26 cellular contexts compared by ENCODE assay signal in the genomic region with DNA sequence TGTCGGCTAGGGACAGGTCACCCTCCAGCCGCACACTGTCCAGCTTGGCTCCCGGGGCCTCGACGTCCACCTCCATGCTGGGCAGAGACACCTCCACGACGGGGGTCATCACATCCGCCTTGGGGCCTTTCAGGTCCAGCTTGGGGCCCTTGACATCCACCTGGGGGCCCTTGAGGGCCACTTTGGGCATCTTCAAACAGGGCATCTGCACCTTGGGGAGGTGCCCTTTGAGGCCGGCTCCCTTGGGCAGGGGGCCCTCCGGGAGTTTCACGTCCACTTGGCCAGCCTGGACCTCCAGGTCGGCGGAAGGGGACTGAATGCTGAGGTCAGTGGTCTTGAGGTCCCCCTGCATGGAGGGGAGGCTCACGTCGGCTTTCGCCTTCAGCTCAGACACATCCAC. TPM values are rescaled to one million over a fixed set of nuclear protein-coding genes. Genes with fewer than 3 reads are reported as not detected.
"Had no signal": no experiment of that assay in that cellular context is flagged by ENCODE, and none has a peak within 500 bp of the region (broad histone marks: within the 10 kb centered on the region; RNA-seq: fewer than 3 reads in every experiment).

No MANE protein-coding gene starts in this region.

- H3K27ac ChIP-seq: ascending aorta, body of pancreas had no signal

- H3K27ac Mint-ChIP-seq: activated CD4-positive, alpha-beta T cell treated with anti-CD3 and anti-CD28 coated beads for 36 hours; activated CD8-positive, alpha-beta T cell treated with anti-CD3 and anti-CD28 coated beads for 36 hours; activated naive CD4-positive, alpha-beta T cell treated with anti-CD3 and anti-CD28 coated beads, Interleukin-2, amount 50 U/mL, for 72 hours; activated naive CD8-positive, alpha-beta T cell treated with anti-CD3 and anti-CD28 coated beads, Interleukin-2, amount 50 U/mL, for 24 hours; activated T-helper 17 cell treated with anti-CD3 and anti-CD28 coated beads, Interleukin-2, amount 50 U/mL, for 72 hours; T-cell had no signal

- ATAC-seq: activated CD4-positive, alpha-beta T cell treated with anti-CD3 and anti-CD28 coated beads for 36 hours; activated CD8-positive, alpha-beta T cell treated with anti-CD3 and anti-CD28 coated beads for 36 hours; activated naive CD4-positive, alpha-beta T cell treated with anti-CD3 and anti-CD28 coated beads, Interleukin-2, amount 50 U/mL, for 72 hours; activated naive CD8-positive, alpha-beta T cell treated with anti-CD3 and anti-CD28 coated beads, Interleukin-2, amount 50 U/mL, for 24 hours; activated T-helper 17 cell treated with anti-CD3 and anti-CD28 coated beads, Interleukin-2, amount 50 U/mL, for 72 hours; body of pancreas; PC-3; T-cell had no signal

- H3K9me3 Mint-ChIP-seq: activated CD8-positive, alpha-beta T cell treated with anti-CD3 and anti-CD28 coated beads for 36 hours; activated naive CD4-positive, alpha-beta T cell treated with anti-CD3 and anti-CD28 coated beads, Interleukin-2, amount 50 U/mL, for 72 hours; activated naive CD8-positive, alpha-beta T cell treated with anti-CD3 and anti-CD28 coated beads, Interleukin-2, amount 50 U/mL, for 24 hours; activated T-helper 17 cell treated with anti-CD3 and anti-CD28 coated beads, Interleukin-2, amount 50 U/mL, for 72 hours; T-cell had no signal

- DNase-seq: activated CD4-positive, alpha-beta T cell treated with anti-CD3 and anti-CD28 coated beads for 36 hours; activated CD4-positive, CD25-positive, alpha-beta regulatory T cell; activated CD8-positive, alpha-beta T cell treated with anti-CD3 and anti-CD28 coated beads for 36 hours; activated naive CD8-positive, alpha-beta T cell treated with anti-CD3 and anti-CD28 coated beads, Interleukin-2, amount 50 U/mL, for 24 hours; activated T-cell treated with anti-CD3 and anti-CD28 coated beads, Interleukin-2, amount 50 U/mL, for 48 hours; amniotic stem cell; body of pancreas; central memory CD4-positive, alpha-beta T cell; IMR-90; Kasumi-1; KBM-7; NCI-H1105 treated with DMSO at 0.1 percent for 48 hours; NCI-H1436 treated with DMSO at 0.1 percent for 48 hours; NCI-H187; NCI-H2081; NCI-H446; NCI-H524; PC-3; SIG-M5; T-cell; T-helper 2 cell; T1000 had no signal

- H3K36me3 Mint-ChIP-seq: activated naive CD4-positive, alpha-beta T cell treated with anti-CD3 and anti-CD28 coated beads, Interleukin-2, amount 50 U/mL, for 72 hours; T-cell had no signal

- H3K4me1 Mint-ChIP-seq: activated CD4-positive, alpha-beta T cell treated with anti-CD3 and anti-CD28 coated beads for 36 hours; activated naive CD8-positive, alpha-beta T cell treated with anti-CD3 and anti-CD28 coated beads, Interleukin-2, amount 50 U/mL, for 24 hours; activated T-helper 17 cell treated with anti-CD3 and anti-CD28 coated beads, Interleukin-2, amount 50 U/mL, for 72 hours; T-cell had no signal

- H3K27me3 Mint-ChIP-seq: activated CD8-positive, alpha-beta T cell treated with anti-CD3 and anti-CD28 coated beads for 36 hours had no signal

- H3K4me1 ChIP-seq: ascending aorta, body of pancreas had no signal

- H3K4me3 ChIP-seq: ascending aorta, body of pancreas had no signal

- H3K4me3 Mint-ChIP-seq: activated CD4-positive, alpha-beta T cell treated with anti-CD3 and anti-CD28 coated beads for 36 hours; activated CD8-positive, alpha-beta T cell treated with anti-CD3 and anti-CD28 coated beads for 36 hours; activated naive CD8-positive, alpha-beta T cell treated with anti-CD3 and anti-CD28 coated beads, Interleukin-2, amount 50 U/mL, for 24 hours; activated T-helper 17 cell treated with anti-CD3 and anti-CD28 coated beads, Interleukin-2, amount 50 U/mL, for 72 hours; T-cell had no signal

- H3K9me3 ChIP-seq: ascending aorta, body of pancreas had no signal

- H3K27me3 ChIP-seq: ascending aorta, body of pancreas had no signal

RNA-seq across cellular contexts. Expression of a gene that starts 17.9 kb away (rescaled TPM):
- total RNA-seq: activated CD4-positive, alpha-beta T cell treated with anti-CD3 and anti-CD28 coated beads for 36 hours; activated CD8-positive, alpha-beta T cell treated with anti-CD3 and anti-CD28 coated beads for 36 hours; activated T-helper 17 cell treated with anti-CD3 and anti-CD28 coated beads, Interleukin-2, amount 50 U/mL, for 72 hours; ascending aorta; body of pancreas; bronchial epithelial cell; IMR-90 had no signal
